Comparison of ENCODE assay signal across 8 cellular contexts in genomic region chr9:98848450-98849149, GRCh38. TPM values are rescaled to one million over a fixed set of nuclear protein-coding genes. Genes with fewer than 3 reads are reported as not detected.
A peak's percentile ranks its signal among the peaks of the same experiment; 100 is the strongest.
DNase-seq lines count a peak whose midpoint lies in the region; ATAC-seq, FAIRE-seq and TF ChIP-seq lines count a peak whose summit lies in the region.

No MANE protein-coding gene starts in this region.

- no peak for TF ChIP-seq POLR2A in GM12891 (IDR thresholded peaks at IDR 0.05; ENCODE audit: low read depth, low read length)

- DNase-seq in GM12891 (ENCODE audit: insufficient read length, low spot score) = peak; percentile 66
- DNase-seq in NCI-H2081 treated with DMSO at 0.1 percent for 48 hours (lab: John Stamatoyannopoulos, UW) = peak; percentile 1
- DNase-seq in UCSD-AML1 (lab: John Stamatoyannopoulos, UW; ENCODE audit: unreplicated experiment) = peak; percentile 76
- peak; percentile 77 for DNase-seq in iPS DF 6.9 (ENCODE audit: low read depth, low spot score)

- ATAC-seq in HG02840 (IDR thresholded peaks at IDR 0.05; ENCODE audit: low FRiP score, unreplicated experiment) (peak; percentile 80), HG03108 (IDR thresholded peaks at IDR 0.05; ENCODE audit: unreplicated experiment) (no peak)

- peak overlapping the region; percentile 31 to 78 (median 44) for H3K27ac Mint-ChIP-seq in brain

- TF ChIP-seq CTCF in brain (conservative IDR thresholded peaks at IDR 0.05) = peak; percentile 93

- no peaks in the 10 kb centered on the region for H3K27me3 ChIP-seq in iPS DF 6.9 (ENCODE audit: control insufficient read depth, insufficient read depth, low read length)
- peaks cover 36% of the 10 kb centered on the region for H3K27me3 ChIP-seq in skeletal muscle satellite cell (ENCODE audit: control insufficient read depth, insufficient read depth, low read length)

- H3K4me3 ChIP-seq in iPS DF 6.9 (ENCODE audit: low read length) = no peak overlapping the region
- peak overlapping the region; percentile 55 for H3K4me3 ChIP-seq in skeletal muscle satellite cell (ENCODE audit: low read length)

- peak; percentile 94 for FAIRE-seq in GM12891 (lab: Jason Lieb, UNC)

- H3K4me3 Mint-ChIP-seq in brain = peak overlapping the region; percentile 0 to 62 (median 13)

- peaks cover 18% of the 10 kb centered on the region for H3K4me1 Mint-ChIP-seq in brain

- H3K27ac ChIP-seq in iPS DF 6.9 (ENCODE audit: low read length) = no peak overlapping the region

- WGBS in iPS DF 6.9 (ENCODE audit: insufficient coverage, insufficient read length) = no CpG with 5 or more reads among the region's 16 CpGs

- no peaks in the 10 kb centered on the region for H3K36me3 Mint-ChIP-seq in brain

- H3K27me3 Mint-ChIP-seq in brain = peaks cover 2% of the 10 kb centered on the region

- no peaks in the 10 kb centered on the region for H3K9me3 Mint-ChIP-seq in brain

- H3K4me1 ChIP-seq in iPS DF 6.9 (ENCODE audit: control insufficient read depth, insufficient read depth, low read length) = 0 out of 2 replicates have a peak, but pooled peaks cover 1% of the 10 kb centered on the region
- H3K4me1 ChIP-seq in skeletal muscle satellite cell (ENCODE audit: control insufficient read depth, insufficient read depth, low read length) = no peaks in the 10 kb centered on the region

- H3K9me3 ChIP-seq in iPS DF 6.9 (ENCODE audit: control insufficient read depth, insufficient read depth, low read length) (no peaks in the 10 kb centered on the region), skeletal muscle satellite cell (replicated peaks; ENCODE audit: low read length) (no peaks in the 10 kb centered on the region)

- H3K9ac ChIP-seq in skeletal muscle satellite cell (ENCODE audit: low read depth, low read length) = peak overlapping the region; percentile 32

- H3K36me3 ChIP-seq in iPS DF 6.9 (ENCODE audit: control insufficient read depth, insufficient read depth, low read length) (no peaks in the 10 kb centered on the region; the same call in 1 of the 2 replicates), skeletal muscle satellite cell (ENCODE audit: insufficient read depth, low read length) (no peaks in the 10 kb centered on the region)

- peak overlapping the region; percentile 78 for H3K4me2 ChIP-seq in skeletal muscle satellite cell (ENCODE audit: low read length)

TF ChIP-seq in GM12891, 5 proteins besides CTCF, POLR2A, EP300 and RAD21:
- no peak for TF ChIP-seq PAX5 (IDR thresholded peaks at IDR 0.05; ENCODE audit: insufficient read depth, low read length, severe bottlenecking)

RNA-seq across cellular contexts. Expression of gene GALNT12, which starts 41.1 kb away (rescaled TPM):
- 2.0 TPM for polyA plus RNA-seq in GM12891 (2012; ENCODE audit: low read depth, missing spikeins)
- 1.9 TPM for polyA plus RNA-seq in brain (ENCODE audit: insufficient read depth, low read depth, low replicate concordance)
- 9.6 and 15.0 TPM in 2 replicates for total RNA-seq in skeletal muscle satellite cell (2012; rRNA removed)

RNA-seq across cellular contexts. Expression of gene ANKS6, which starts 52.2 kb away (rescaled TPM):
- 5.3 TPM for polyA plus RNA-seq in GM12891 (2012; ENCODE audit: low read depth, missing spikeins)
- 14.3 TPM for polyA plus RNA-seq in brain (ENCODE audit: insufficient read depth, low read depth, low replicate concordance)
- 16.5 and 19.4 TPM in 2 replicates for total RNA-seq in skeletal muscle satellite cell (2012; rRNA removed)

Comparison
In these comparisons a context has a peak if more than half of its experiments do, and no peak if none do; other contexts are left out.
1. DNase-seq: peak in every context shown above with its lines; median percentile 77 in iPS DF 6.9; 76 in UCSD-AML1; 66 in GM12891; 1 in NCI-H2081 treated with DMSO at 0.1 percent for 48 hours.